3 cellular contexts compared by ENCODE assay signal in genomic region chr11:61580292-61580888, GRCh38.
TF ChIP-seq lines count a peak whose summit lies in the region.

No MANE protein-coding gene starts in this region.

TF ChIP-seq in A549, 52 proteins besides CTCF, POLR2A, EP300 and RAD21:
- TF ChIP-seq, protein P1, sequence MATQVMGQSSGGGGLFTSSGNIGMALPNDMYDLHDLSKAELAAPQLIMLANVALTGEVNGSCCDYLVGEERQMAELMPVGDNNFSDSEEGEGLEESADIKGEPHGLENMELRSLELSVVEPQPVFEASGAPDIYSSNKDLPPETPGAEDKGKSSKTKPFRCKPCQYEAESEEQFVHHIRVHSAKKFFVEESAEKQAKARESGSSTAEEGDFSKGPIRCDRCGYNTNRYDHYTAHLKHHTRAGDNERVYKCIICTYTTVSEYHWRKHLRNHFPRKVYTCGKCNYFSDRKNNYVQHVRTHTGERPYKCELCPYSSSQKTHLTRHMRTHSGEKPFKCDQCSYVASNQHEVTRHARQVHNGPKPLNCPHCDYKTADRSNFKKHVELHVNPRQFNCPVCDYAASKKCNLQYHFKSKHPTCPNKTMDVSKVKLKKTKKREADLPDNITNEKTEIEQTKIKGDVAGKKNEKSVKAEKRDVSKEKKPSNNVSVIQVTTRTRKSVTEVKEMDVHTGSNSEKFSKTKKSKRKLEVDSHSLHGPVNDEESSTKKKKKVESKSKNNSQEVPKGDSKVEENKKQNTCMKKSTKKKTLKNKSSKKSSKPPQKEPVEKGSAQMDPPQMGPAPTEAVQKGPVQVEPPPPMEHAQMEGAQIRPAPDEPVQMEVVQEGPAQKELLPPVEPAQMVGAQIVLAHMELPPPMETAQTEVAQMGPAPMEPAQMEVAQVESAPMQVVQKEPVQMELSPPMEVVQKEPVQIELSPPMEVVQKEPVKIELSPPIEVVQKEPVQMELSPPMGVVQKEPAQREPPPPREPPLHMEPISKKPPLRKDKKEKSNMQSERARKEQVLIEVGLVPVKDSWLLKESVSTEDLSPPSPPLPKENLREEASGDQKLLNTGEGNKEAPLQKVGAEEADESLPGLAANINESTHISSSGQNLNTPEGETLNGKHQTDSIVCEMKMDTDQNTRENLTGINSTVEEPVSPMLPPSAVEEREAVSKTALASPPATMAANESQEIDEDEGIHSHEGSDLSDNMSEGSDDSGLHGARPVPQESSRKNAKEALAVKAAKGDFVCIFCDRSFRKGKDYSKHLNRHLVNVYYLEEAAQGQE (IDR thresholded peaks at IDR 0.05): no peak
- TF ChIP-seq HOXB5 (CRISPR knock-in tag; IDR thresholded peaks at IDR 0.05): no peak
- no peak for TF ChIP-seq TFCP2L1 (CRISPR knock-in tag; IDR thresholded peaks at IDR 0.05)
- no peak for TF ChIP-seq CEBPB (IDR thresholded peaks at IDR 0.05)
- TF ChIP-seq HEYL (CRISPR knock-in tag; IDR thresholded peaks at IDR 0.05): no peak
- TF ChIP-seq ZC3H11A (IDR thresholded peaks at IDR 0.05): no peak
- TF ChIP-seq RNF2 (IDR thresholded peaks at IDR 0.05; ENCODE audit: borderline replicate concordance, low read depth): peak; percentile 68; the same call in 1 of the 2 replicates
- no peak for TF ChIP-seq HOXB13 (CRISPR knock-in tag; IDR thresholded peaks at IDR 0.05; ENCODE audit: low read depth)
- TF ChIP-seq CHD2 (IDR thresholded peaks at IDR 0.05; ENCODE audit: low read length, partially characterized antibody): no peak

TF ChIP-seq in HCT116, 20 proteins besides CTCF, POLR2A, EP300 and RAD21:
- TF ChIP-seq EZH2 (IDR thresholded peaks at IDR 0.05): no peak
- TF ChIP-seq EZH2phosphoT487 (IDR thresholded peaks at IDR 0.05; ENCODE audit: borderline replicate concordance): no peak
- TF ChIP-seq, protein P2, sequence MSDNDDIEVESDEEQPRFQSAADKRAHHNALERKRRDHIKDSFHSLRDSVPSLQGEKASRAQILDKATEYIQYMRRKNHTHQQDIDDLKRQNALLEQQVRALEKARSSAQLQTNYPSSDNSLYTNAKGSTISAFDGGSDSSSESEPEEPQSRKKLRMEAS (IDR thresholded peaks at IDR 0.05): no peak
- TF ChIP-seq ZFX (IDR thresholded peaks at IDR 0.05): no peak
- no peak for TF ChIP-seq SP1 (IDR thresholded peaks at IDR 0.05; ENCODE audit: low read depth)
- TF ChIP-seq JUND (IDR thresholded peaks at IDR 0.05): no peak
- no peak for TF ChIP-seq YY1 (IDR thresholded peaks at IDR 0.05; ENCODE audit: extremely low read depth, insufficient replicate concordance, low read depth, low read length)
- TF ChIP-seq TCF7L2 (IDR thresholded peaks at IDR 0.05; ENCODE audit: borderline replicate concordance, extremely low read depth, insufficient read depth, insufficient read length): no peak
- no peak for TF ChIP-seq POLR2AphosphoS5 (IDR thresholded peaks at IDR 0.05; ENCODE audit: low read depth, low read length)
- TF ChIP-seq, protein P3, sequence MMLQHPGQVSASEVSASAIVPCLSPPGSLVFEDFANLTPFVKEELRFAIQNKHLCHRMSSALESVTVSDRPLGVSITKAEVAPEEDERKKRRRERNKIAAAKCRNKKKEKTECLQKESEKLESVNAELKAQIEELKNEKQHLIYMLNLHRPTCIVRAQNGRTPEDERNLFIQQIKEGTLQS (IDR thresholded peaks at IDR 0.05): no peak
- TF ChIP-seq SIN3A (IDR thresholded peaks at IDR 0.05; ENCODE audit: low read depth): no peak
- no peak for TF ChIP-seq CBX3 (IDR thresholded peaks at IDR 0.05; ENCODE audit: low read depth)
- TF ChIP-seq CEBPB (IDR thresholded peaks at IDR 0.05; ENCODE audit: low read depth): no peak
- TF ChIP-seq SRF (IDR thresholded peaks at IDR 0.05; ENCODE audit: low read depth): no peak
- TF ChIP-seq FOSL1 (IDR thresholded peaks at IDR 0.05; ENCODE audit: low read depth): no peak
- no peak for TF ChIP-seq ELF1 (IDR thresholded peaks at IDR 0.05; ENCODE audit: borderline replicate concordance, low read depth)
- no peak for TF ChIP-seq ZNF274 (IDR thresholded peaks at IDR 0.05; ENCODE audit: low read depth, low read length)

TF ChIP-seq in K562, 482 proteins besides CTCF, POLR2A, EP300 and RAD21:
- TF ChIP-seq RBM14 (IDR thresholded peaks at IDR 0.05; ENCODE audit: borderline replicate concordance, insufficient read depth, low read depth, low read length) (0 out of 2 replicates have a peak, but pooled peaks have one; percentile 42), RBM15 (IDR thresholded peaks at IDR 0.05; ENCODE audit: insufficient read depth, low read length) (no peak), HNRNPL (IDR thresholded peaks at IDR 0.05; ENCODE audit: low read depth, low read length) (peak; percentile 87; the same call in 1 of the 2 replicates), CAMTA2 (CRISPR knock-in tag; conservative IDR thresholded peaks at IDR 0.05) (no peak), GABPB1 (CRISPR knock-in tag; IDR thresholded peaks at IDR 0.05) (no peak)
